ENCODE assay signal across 9 cellular contexts in the genomic region with DNA sequence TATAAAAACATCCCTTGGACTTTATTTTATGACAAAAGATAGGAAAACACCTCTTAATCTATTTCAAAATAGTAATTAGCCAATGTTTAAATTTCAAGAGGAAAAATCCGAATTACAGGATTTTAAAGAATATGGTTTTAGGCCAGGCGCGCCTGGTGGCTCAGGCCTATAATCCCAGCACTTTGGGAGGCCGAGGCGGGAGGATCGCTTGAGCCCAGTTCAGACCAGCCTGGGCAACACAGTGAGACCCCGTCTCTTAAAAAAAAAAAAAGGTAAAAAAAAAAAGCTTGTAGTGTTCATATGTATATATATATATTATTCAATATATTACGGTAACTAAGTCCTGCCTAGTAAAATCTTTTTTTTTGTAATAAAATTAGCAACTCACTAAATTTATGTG. TPM values are rescaled to one million over a fixed set of nuclear protein-coding genes. Genes with fewer than 3 reads are reported as not detected.
A peak's percentile ranks its signal among the peaks of the same experiment; 100 is the strongest.
DNase-seq lines count a peak whose midpoint lies in the region; ATAC-seq and TF ChIP-seq lines count a peak whose summit lies in the region.
"Had no signal": no experiment of that assay in that cellular context is flagged by ENCODE, and none has a peak within 500 bp of the region (broad histone marks: within the 10 kb centered on the region; RNA-seq: fewer than 3 reads in every experiment).

No MANE protein-coding gene starts in this region.

- no peaks in the 10 kb centered on the region for H3K36me3 ChIP-seq in stomach

- no peak for DNase-seq in activated CD4-positive, alpha-beta T cell treated with anti-CD3 and anti-CD28 coated beads, Interleukin-2, amount 10 ng/mL, durations not matched to agents 24 days and 14 days
- no peak for DNase-seq in activated CD4-positive, alpha-beta T cell treated with anti-CD3 and anti-CD28 coated beads for 48 hours
- no peak for DNase-seq in activated naive CD8-positive, alpha-beta T cell treated with anti-CD3 and anti-CD28 coated beads, Interleukin-2, amount 10 ng/mL, durations not matched to agents 7 days and 5 days
- DNase-seq in immature natural killer cell, result no peak
- DNase-seq in stomach, result no peak
- DNase-seq in DMS53 treated with DMSO at 0.1 percent for 48 hours (lab: John Stamatoyannopoulos, UW; ENCODE audit: unreplicated experiment), result no peak
- DNase-seq in RKO (ENCODE audit: low spot score), result no peak
- DNase-seq in AML-193 (lab: John Stamatoyannopoulos, UW), result no peak
- DNase-seq: MV-4-11 had no signal

- H3K27me3 ChIP-seq in stomach, result peaks cover 0 to 10% (median 6%) of the 10 kb centered on the region in 3 donors

- H3K4me3 ChIP-seq in stomach, result peak overlapping the region; percentile 56 to 96 (median 88)

- no peaks in the 10 kb centered on the region for H3K9me3 ChIP-seq in stomach

- TF ChIP-seq EP300 in stomach (IDR thresholded peaks at IDR 0.05), result no peak

- peaks cover 49% of the 10 kb centered on the region for H3K4me1 Mint-ChIP-seq in activated CD4-positive, alpha-beta T cell treated with anti-CD3 and anti-CD28 coated beads, Interleukin-2, amount 10 ng/mL, durations not matched to agents 24 days and 14 days
- peaks cover 49% of the 10 kb centered on the region for H3K4me1 Mint-ChIP-seq in activated naive CD8-positive, alpha-beta T cell treated with anti-CD3 and anti-CD28 coated beads, Interleukin-2, amount 10 ng/mL, durations not matched to agents 7 days and 5 days
- H3K4me1 Mint-ChIP-seq in immature natural killer cell, result peaks cover 27 to 30% of the 10 kb centered on the region in 2 donors

- peak overlapping the region; percentile 79 for H3K27ac Mint-ChIP-seq in activated CD4-positive, alpha-beta T cell treated with anti-CD3 and anti-CD28 coated beads, Interleukin-2, amount 10 ng/mL, durations not matched to agents 24 days and 14 days
- no peak overlapping the region for H3K27ac Mint-ChIP-seq in activated naive CD8-positive, alpha-beta T cell treated with anti-CD3 and anti-CD28 coated beads, Interleukin-2, amount 10 ng/mL, durations not matched to agents 7 days and 5 days
- H3K27ac Mint-ChIP-seq in immature natural killer cell, result no peak overlapping the region

- no peaks in the 10 kb centered on the region for H3K9me3 Mint-ChIP-seq in activated CD4-positive, alpha-beta T cell treated with anti-CD3 and anti-CD28 coated beads, Interleukin-2, amount 10 ng/mL, durations not matched to agents 24 days and 14 days
- H3K9me3 Mint-ChIP-seq in activated naive CD8-positive, alpha-beta T cell treated with anti-CD3 and anti-CD28 coated beads, Interleukin-2, amount 10 ng/mL, durations not matched to agents 7 days and 5 days, result no peaks in the 10 kb centered on the region
- no peaks in the 10 kb centered on the region for H3K9me3 Mint-ChIP-seq in immature natural killer cell

- peaks cover 45% of the 10 kb centered on the region for H3K36me3 Mint-ChIP-seq in activated CD4-positive, alpha-beta T cell treated with anti-CD3 and anti-CD28 coated beads, Interleukin-2, amount 10 ng/mL, durations not matched to agents 24 days and 14 days (ENCODE audit: low read depth)
- H3K36me3 Mint-ChIP-seq in activated naive CD8-positive, alpha-beta T cell treated with anti-CD3 and anti-CD28 coated beads, Interleukin-2, amount 10 ng/mL, durations not matched to agents 7 days and 5 days, result peaks cover 35% of the 10 kb centered on the region
- H3K36me3 Mint-ChIP-seq in immature natural killer cell, result no peaks in the 10 kb centered on the region

- POLR2A ChIA-PET in activated naive CD8-positive, alpha-beta T cell treated with anti-CD3 and anti-CD28 coated beads, Interleukin-2, amount 10 ng/mL, durations not matched to agents 7 days and 5 days (lab: Charles Lee), result interaction anchor here (0.6 to 2.8 kb wide), 6 partner anchors 8 to 81 kb away, joined by 3 to 16 read pairs (median 8); no protein-coding TSS in a partner anchor

- peaks cover 12% of the 10 kb centered on the region for H3K27me3 Mint-ChIP-seq in activated CD4-positive, alpha-beta T cell treated with anti-CD3 and anti-CD28 coated beads, Interleukin-2, amount 10 ng/mL, durations not matched to agents 24 days and 14 days
- H3K27me3 Mint-ChIP-seq in activated naive CD8-positive, alpha-beta T cell treated with anti-CD3 and anti-CD28 coated beads, Interleukin-2, amount 10 ng/mL, durations not matched to agents 7 days and 5 days, result peaks cover 13% of the 10 kb centered on the region
- H3K27me3 Mint-ChIP-seq in immature natural killer cell (ENCODE audit: low read depth in 3 of 3), result peaks cover 6 to 17% (median 12%) of the 10 kb centered on the region in 3 donors

- TF ChIP-seq CTCF in stomach (IDR thresholded peaks at IDR 0.05), result no peak

- no peak for TF ChIP-seq POLR2A in stomach (IDR thresholded peaks at IDR 0.05)

- peak overlapping the region in 1 of 5 donors; percentile 57 for H3K27ac ChIP-seq in stomach

- 85 to 89% (median 87%) methylated on average over 8 of the region's 8 CpGs for WGBS in stomach, 5 donors

- no peak for ATAC-seq in activated naive CD8-positive, alpha-beta T cell treated with anti-CD3 and anti-CD28 coated beads, Interleukin-2, amount 10 ng/mL, durations not matched to agents 7 days and 5 days (ENCODE audit: low read depth)

- H3K4me1 ChIP-seq in stomach, result peaks cover 16 to 47% (median 36%) of the 10 kb centered on the region in 4 donors

- intact Hi-C loops in activated CD4-positive, alpha-beta T cell treated with anti-CD3 and anti-CD28 coated beads, Interleukin-2, amount 10 ng/mL, durations not matched to agents 24 days and 14 days (cut with micrococcal nuclease), result loop anchor here (5.0 kb wide), 1 partner anchor 472 kb away; no protein-coding TSS in a partner anchor
- intact Hi-C loops in stomach (cut with DNase I; ENCODE audit: low total_unique reads), result no loop called here

- H3K4me3 Mint-ChIP-seq in activated CD4-positive, alpha-beta T cell treated with anti-CD3 and anti-CD28 coated beads, Interleukin-2, amount 10 ng/mL, durations not matched to agents 24 days and 14 days, result peak overlapping the region; percentile 91
- H3K4me3 Mint-ChIP-seq in activated naive CD8-positive, alpha-beta T cell treated with anti-CD3 and anti-CD28 coated beads, Interleukin-2, amount 10 ng/mL, durations not matched to agents 7 days and 5 days, result peak overlapping the region; percentile 84
- peak overlapping the region in 4 of 5 donors; percentile 46 to 80 (median 68) for H3K4me3 Mint-ChIP-seq in immature natural killer cell

RNA-seq across cellular contexts. Expression of gene BNIP3, which starts 1.4 kb away (rescaled TPM):
- total RNA-seq in activated CD4-positive, alpha-beta T cell treated with anti-CD3 and anti-CD28 coated beads, Interleukin-2, amount 10 ng/mL, durations not matched to agents 24 days and 14 days, result 94.4 and 95.1 TPM in 2 replicates
- total RNA-seq in activated naive CD8-positive, alpha-beta T cell treated with anti-CD3 and anti-CD28 coated beads, Interleukin-2, amount 10 ng/mL, durations not matched to agents 7 days and 5 days, result 10 to 100 TPM; 67.0 to 69.4 TPM
- polyA plus RNA-seq in immature natural killer cell (10 to 100 TPM in 1 of 3 donors, 1 to 10 TPM in 2; 8.7 to 17.8 (median 9.0) TPM), stomach (10 to 100 TPM; 19.5 to 31.5 (median 22.5) TPM)
- 10 to 100 TPM in 4 of 5 donors, 1 to 10 TPM in 1; 9.8 to 81.7 (median 21.5) TPM for total RNA-seq in stomach
